Comparison of ENCODE assay signal across 1 cellular context in the genomic region with DNA sequence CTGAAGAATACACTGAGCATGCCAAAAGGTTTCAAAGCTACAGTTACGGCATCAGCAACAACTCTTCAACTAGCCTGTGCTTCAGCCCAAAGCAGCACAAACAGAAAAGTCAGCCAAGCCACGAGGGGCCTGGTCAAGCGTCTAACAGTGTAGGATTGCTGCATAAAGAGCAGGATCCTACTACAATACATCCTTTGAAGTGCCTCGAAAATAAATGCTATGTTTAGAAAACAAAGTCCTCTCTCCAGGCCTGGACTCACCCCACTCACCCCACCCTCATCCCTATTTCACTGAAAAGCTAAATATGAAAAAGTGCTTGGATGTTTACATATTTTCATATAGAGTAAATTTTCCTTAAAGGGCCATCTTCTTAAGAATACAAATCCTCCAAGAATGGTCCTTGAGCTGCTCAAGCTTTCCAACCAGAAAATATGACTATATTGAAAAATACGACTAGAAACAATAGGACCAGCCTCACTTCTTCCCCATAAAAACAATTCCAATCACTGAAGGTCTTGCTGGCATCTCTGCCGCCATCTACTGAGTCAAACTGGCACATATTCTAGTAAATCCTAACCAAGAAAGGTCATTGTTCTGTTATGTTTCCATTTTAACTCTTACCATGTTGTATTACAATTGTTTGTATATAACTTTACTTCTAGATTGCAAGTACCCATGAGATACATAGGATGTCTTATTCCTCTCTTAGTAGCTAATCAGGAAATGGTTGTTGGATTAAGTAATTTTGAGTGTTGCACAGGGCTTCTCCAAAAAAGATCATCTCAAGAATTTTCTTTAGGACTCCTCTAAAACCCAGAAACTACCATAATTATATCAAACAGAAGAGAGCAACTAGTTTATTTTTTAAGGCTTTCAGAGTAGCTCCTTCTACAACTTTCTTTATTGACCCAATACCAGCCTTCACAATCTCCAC.
TF ChIP-seq lines count a peak whose summit lies in the region.

No MANE protein-coding gene starts in this region.

TF ChIP-seq in HepG2, 621 proteins besides CTCF, POLR2A, EP300 and RAD21 (continued from another document):
- TF ChIP-seq ZNF407 (CRISPR knock-in tag; IDR thresholded peaks at IDR 0.05; ENCODE audit: not compliant biosample characterization) = no peak
- TF ChIP-seq, protein P1, sequence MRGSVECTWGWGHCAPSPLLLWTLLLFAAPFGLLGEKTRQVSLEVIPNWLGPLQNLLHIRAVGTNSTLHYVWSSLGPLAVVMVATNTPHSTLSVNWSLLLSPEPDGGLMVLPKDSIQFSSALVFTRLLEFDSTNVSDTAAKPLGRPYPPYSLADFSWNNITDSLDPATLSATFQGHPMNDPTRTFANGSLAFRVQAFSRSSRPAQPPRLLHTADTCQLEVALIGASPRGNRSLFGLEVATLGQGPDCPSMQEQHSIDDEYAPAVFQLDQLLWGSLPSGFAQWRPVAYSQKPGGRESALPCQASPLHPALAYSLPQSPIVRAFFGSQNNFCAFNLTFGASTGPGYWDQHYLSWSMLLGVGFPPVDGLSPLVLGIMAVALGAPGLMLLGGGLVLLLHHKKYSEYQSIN (CRISPR knock-in tag; IDR thresholded peaks at IDR 0.05; ENCODE audit: borderline replicate concordance) = no peak
- TF ChIP-seq IRX3 (CRISPR knock-in tag; IDR thresholded peaks at IDR 0.05; ENCODE audit: borderline replicate concordance, low read depth) = no peak
- no peak for TF ChIP-seq ZNF547 (CRISPR knock-in tag; IDR thresholded peaks at IDR 0.05)
- TF ChIP-seq REL (CRISPR knock-in tag; conservative IDR thresholded peaks at IDR 0.05) = no peak
- no peak for TF ChIP-seq ZGPAT (CRISPR knock-in tag; IDR thresholded peaks at IDR 0.05)
- peak; percentile 49 for TF ChIP-seq SOX5 (CRISPR knock-in tag; IDR thresholded peaks at IDR 0.05; ENCODE audit: borderline replicate concordance)
- no peak for TF ChIP-seq PCBP1 (IDR thresholded peaks at IDR 0.05; ENCODE audit: borderline replicate concordance, low read depth, low read length)
- no peak for TF ChIP-seq HMGXB3 (CRISPR knock-in tag; IDR thresholded peaks at IDR 0.05; ENCODE audit: borderline replicate concordance)
- no peak for TF ChIP-seq NRL (CRISPR knock-in tag; IDR thresholded peaks at IDR 0.05; ENCODE audit: borderline replicate concordance)
- TF ChIP-seq GATAD2A (CRISPR knock-in tag; IDR thresholded peaks at IDR 0.05) = peak; percentile 59
- no peak for TF ChIP-seq FLYWCH1 (CRISPR knock-in tag; IDR thresholded peaks at IDR 0.05)
- TF ChIP-seq, protein P2, sequence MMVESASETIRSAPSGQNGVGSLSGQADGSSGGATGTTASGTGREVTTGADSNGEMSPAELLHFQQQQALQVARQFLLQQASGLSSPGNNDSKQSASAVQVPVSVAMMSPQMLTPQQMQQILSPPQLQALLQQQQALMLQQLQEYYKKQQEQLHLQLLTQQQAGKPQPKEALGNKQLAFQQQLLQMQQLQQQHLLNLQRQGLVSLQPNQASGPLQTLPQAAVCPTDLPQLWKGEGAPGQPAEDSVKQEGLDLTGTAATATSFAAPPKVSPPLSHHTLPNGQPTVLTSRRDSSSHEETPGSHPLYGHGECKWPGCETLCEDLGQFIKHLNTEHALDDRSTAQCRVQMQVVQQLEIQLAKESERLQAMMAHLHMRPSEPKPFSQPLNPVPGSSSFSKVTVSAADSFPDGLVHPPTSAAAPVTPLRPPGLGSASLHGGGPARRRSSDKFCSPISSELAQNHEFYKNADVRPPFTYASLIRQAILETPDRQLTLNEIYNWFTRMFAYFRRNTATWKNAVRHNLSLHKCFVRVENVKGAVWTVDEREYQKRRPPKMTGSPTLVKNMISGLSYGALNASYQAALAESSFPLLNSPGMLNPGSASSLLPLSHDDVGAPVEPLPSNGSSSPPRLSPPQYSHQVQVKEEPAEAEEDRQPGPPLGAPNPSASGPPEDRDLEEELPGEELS (CRISPR knock-in tag; IDR thresholded peaks at IDR 0.05) = no peak
- peak; percentile 14; the same call in 1 of the 2 replicates for TF ChIP-seq HMG20A (CRISPR knock-in tag; IDR thresholded peaks at IDR 0.05; ENCODE audit: borderline replicate concordance)
- 0 out of 2 replicates have a peak, but pooled peaks have one; percentile 51 for TF ChIP-seq MXD4 (CRISPR knock-in tag; IDR thresholded peaks at IDR 0.05)
